ENCODE assay signal across 7 cellular contexts in the genomic region with DNA sequence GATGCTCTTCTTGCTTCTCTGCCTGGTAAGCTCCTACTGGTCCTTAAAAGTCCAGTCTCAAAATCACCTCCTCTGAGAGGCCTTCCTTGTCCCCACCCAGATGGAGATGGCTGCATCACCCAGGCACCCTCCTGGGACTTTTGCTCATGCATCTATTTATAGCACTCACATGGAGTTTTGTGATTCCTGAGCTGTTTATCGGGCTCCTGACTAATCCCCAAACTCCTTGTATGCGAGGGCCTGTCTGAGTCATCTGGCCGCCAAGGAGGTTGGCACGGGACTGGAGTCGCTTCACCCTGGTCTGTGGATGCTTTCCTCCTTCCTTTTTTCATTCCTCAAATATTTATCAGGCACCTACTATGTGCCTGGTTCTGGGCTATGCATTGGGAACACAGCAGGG. TPM values are rescaled to one million over a fixed set of nuclear protein-coding genes. Genes with fewer than 3 reads are reported as not detected.
DNase-seq lines count a peak whose midpoint lies in the region; ATAC-seq and TF ChIP-seq lines count a peak whose summit lies in the region.

No MANE protein-coding gene starts in this region.

- peak; percentile 95 for DNase-seq in Daoy (ENCODE audit: low read depth)
- DNase-seq in RKO (ENCODE audit: low spot score): peak; percentile 97
- peak; percentile 98 for DNase-seq in fibroblast of peridontal ligament (ENCODE audit: extremely low read depth)
- DNase-seq in sigmoid colon: peak; percentile 83
- DNase-seq in left lung: no peak
- DNase-seq in activated naive CD4-positive, alpha-beta T cell treated with Interleukin-2 at 50 U/mL for 16 hours: no peak
- DNase-seq in central memory CD4-positive, alpha-beta T cell: no peak

- TF ChIP-seq CTCF in sigmoid colon (IDR thresholded peaks at IDR 0.05) (no peak), left lung (IDR thresholded peaks at IDR 0.05) (no peak)

- ATAC-seq in left lung: no peak

- peak overlapping the region; percentile 91 to 99 (median 98) for H3K27ac ChIP-seq in sigmoid colon
- peak overlapping the region in 1 of 2 donors; percentile 58 for H3K27ac ChIP-seq in left lung

- TF ChIP-seq EP300 in sigmoid colon (IDR thresholded peaks at IDR 0.05): peak in 1 of 4 donors; percentile 68

- intact Hi-C loops in sigmoid colon (cut with DNase I) (loop anchor here (5.0 kb wide), 3 partner anchors 115 to 170 kb away; a partner anchor contains a TSS), left lung (cut with DNase I) (no loop called here)

- no peaks in the 10 kb centered on the region for H3K27me3 ChIP-seq in sigmoid colon
- H3K27me3 ChIP-seq in left lung: no peaks in the 10 kb centered on the region

- H3K4me1 ChIP-seq in sigmoid colon (peaks cover 0 to 48% (median 45%) of the 10 kb centered on the region in 4 donors), left lung (peaks cover 21 to 76% of the 10 kb centered on the region in 2 donors)

- H3K36me3 ChIP-seq in sigmoid colon (no peaks in the 10 kb centered on the region), left lung (no peaks in the 10 kb centered on the region)

- H3K4me3 ChIP-seq in sigmoid colon (no peak overlapping the region), left lung (no peak overlapping the region)

- H3K9me3 ChIP-seq in sigmoid colon: no peaks in the 10 kb centered on the region
- H3K9me3 ChIP-seq in left lung: no peaks in the 10 kb centered on the region

- 74 to 75% methylated on average over 5 of the region's 5 CpGs for WGBS in sigmoid colon, 2 donors

- TF ChIP-seq POLR2A in sigmoid colon (IDR thresholded peaks at IDR 0.05): no peak

RNA-seq across cellular contexts. Expression of a gene that starts 2.3 kb away (rescaled TPM):
- 7.4 and 11.7 TPM in 2 replicates for total RNA-seq in Daoy (2014; rRNA removed; shearing (Covaris generic))
- 10 to 100 TPM in 3 of 4 donors, 1 to 10 TPM in 1; 9.5 to 23.3 (median 13.3) TPM for total RNA-seq in sigmoid colon
- polyA plus RNA-seq in sigmoid colon: 10 to 100 TPM; 43.8 to 59.1 (median 54.8) TPM
- total RNA-seq in left lung: 100 to 1,000 TPM in 1 of 2 donors, 10 to 100 TPM in 1; 62.5 to 101 TPM

RNA-seq across cellular contexts. Expression of a gene that starts 29.0 kb away (rescaled TPM):
- total RNA-seq in Daoy (2014; rRNA removed; shearing (Covaris generic)): 0.83 and 0.86 TPM in 2 replicates
- total RNA-seq in sigmoid colon: 10 to 100 TPM in 2 of 4 donors, 1 to 10 TPM in 2; 6.8 to 13.8 (median 9.9) TPM
- 1 to 10 TPM; 2.5 to 4.5 (median 3.6) TPM for polyA plus RNA-seq in sigmoid colon
- 10 to 100 TPM in 1 of 2 donors, 1 to 10 TPM in 1; 7.4 to 16.9 TPM for total RNA-seq in left lung

Comparison
In these comparisons a context has a peak if more than half of its experiments do, and no peak if none do; other contexts are left out.
1. DNase-seq: peak in Daoy (single experiment), RKO (single experiment), fibroblast of peridontal ligament (single experiment) and sigmoid colon (single experiment); none in left lung (0 of 2), activated naive CD4-positive, alpha-beta T cell treated with Interleukin-2 at 50 U/mL for 16 hours (single experiment) and central memory CD4-positive, alpha-beta T cell (single experiment).